Comparison of ENCODE assay signal across 16 cellular contexts in the genomic region with DNA sequence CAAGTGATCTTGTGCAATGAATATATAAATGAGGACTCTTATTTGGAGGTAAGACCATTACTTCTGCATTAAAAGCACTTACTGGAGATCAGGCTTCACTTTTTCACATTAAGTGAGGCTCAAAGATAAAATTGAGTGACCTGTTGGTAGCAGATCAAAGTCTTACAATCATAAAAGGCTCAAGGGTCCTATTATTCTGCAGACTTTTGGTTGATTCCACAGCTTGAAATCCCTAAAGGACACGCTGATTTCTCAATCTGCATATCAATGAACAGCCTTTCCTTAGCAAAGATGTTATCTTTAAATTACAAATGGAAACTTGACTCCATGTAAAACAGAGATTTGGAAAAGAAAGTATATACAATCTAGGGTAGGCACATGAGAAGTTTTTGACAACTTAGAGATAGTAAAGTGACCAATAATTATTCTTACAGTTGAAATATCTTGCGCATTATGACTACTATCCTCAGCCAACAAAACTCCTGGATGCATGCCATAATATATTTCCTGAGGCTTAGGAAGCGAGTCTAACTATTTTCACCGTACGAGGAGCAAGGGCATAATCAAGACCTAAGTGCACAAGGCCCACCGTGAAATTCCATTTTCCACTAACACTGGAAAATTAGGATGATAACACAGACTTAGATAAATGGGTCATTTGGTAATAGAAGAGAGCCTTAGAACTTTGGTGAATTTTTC.
DNase-seq lines count a peak whose midpoint lies in the region; ATAC-seq and TF ChIP-seq lines count a peak whose summit lies in the region.
"Had no signal": no experiment of that assay in that cellular context is flagged by ENCODE, and none has a peak within 500 bp of the region (broad histone marks: within the 10 kb centered on the region; RNA-seq: fewer than 3 reads in every experiment).

No MANE protein-coding gene starts in this region.

- no peak overlapping the region for H3K27ac Mint-ChIP-seq in WTC11
- H3K27ac Mint-ChIP-seq: B cell had no signal

- H3K9ac ChIP-seq in HUES6 (ENCODE audit: low read length), result no peak overlapping the region

- intact Hi-C loops in A673 (cut with micrococcal nuclease; ENCODE audit: unreplicated experiment), result no loop called here
- intact Hi-C loops in Right ventricle myocardium inferior (cut with DNase I), result no loop called here

- H3K4me1 ChIP-seq in A673 (ENCODE audit: insufficient read depth, low read length, poor library complexity, severe bottlenecking) (no peaks in the 10 kb centered on the region), HUES6 (ENCODE audit: control insufficient read depth, insufficient read depth, low read length) (peaks cover 26% of the 10 kb centered on the region), suprapubic skin (no peaks in the 10 kb centered on the region)
- H3K4me1 ChIP-seq: Caco-2 had no signal

- peaks cover 59% of the 10 kb centered on the region for H3K4me1 Mint-ChIP-seq in WTC11
- H3K4me1 Mint-ChIP-seq: B cell had no signal

- no peak for TF ChIP-seq CTCF in A673 (conservative IDR thresholded peaks at IDR 0.05; ENCODE audit: low read depth, low read length)
- TF ChIP-seq CTCF in WTC11 (IDR thresholded peaks at IDR 0.05), result no peak
- no peak for TF ChIP-seq CTCF in fibroblast of the aortic adventitia (IDR thresholded peaks at IDR 0.05; ENCODE audit: insufficient read depth, low read length)
- TF ChIP-seq CTCF in suprapubic skin (IDR thresholded peaks at IDR 0.05), result no peak

- peak overlapping the region; percentile 39 for H3K4me3 Mint-ChIP-seq in WTC11
- H3K4me3 Mint-ChIP-seq: B cell had no signal

- no peak overlapping the region for H3K4me3 ChIP-seq in A673 (ENCODE audit: low read depth, low read length, poor library complexity, severe bottlenecking)
- H3K4me3 ChIP-seq in HUES6 (ENCODE audit: low read depth, low read length), result peak overlapping the region; percentile 33
- no peak overlapping the region for H3K4me3 ChIP-seq in fibroblast of the aortic adventitia (ENCODE audit: low read depth, low read length)
- no peak overlapping the region for H3K4me3 ChIP-seq in suprapubic skin
- H3K4me3 ChIP-seq: SJSA1 had no signal

- H3K27me3 ChIP-seq in A673 (replicated peaks; ENCODE audit: insufficient read depth, low read depth, low read length, poor library complexity), result no peaks in the 10 kb centered on the region
- peaks cover 5% of the 10 kb centered on the region; the same call in 1 of the 2 replicates for H3K27me3 ChIP-seq in HUES6 (ENCODE audit: control insufficient read depth, insufficient read depth, low read length)
- no peaks in the 10 kb centered on the region for H3K27me3 ChIP-seq in suprapubic skin
- H3K27me3 ChIP-seq: SJSA1 had no signal

- H3K27ac ChIP-seq in A673 (ENCODE audit: low read depth, low read length, poor library complexity, severe bottlenecking) (no peak overlapping the region), HUES6 (ENCODE audit: low read depth, low read length) (0 out of 2 replicates have a peak overlapping the region, but pooled peaks have one; percentile 22), suprapubic skin (no peak overlapping the region)
- H3K27ac ChIP-seq: 22Rv1, SJSA1 had no signal

- POLR2A ChIA-PET in A673 (lab: Charles Lee; ENCODE audit: low non-redundant PET) (no interaction called here), WTC11 (lab: Charles Lee) (no interaction called here)

- CTCF ChIA-PET in A673 (lab: Charles Lee), result no interaction called here
- CTCF ChIA-PET in WTC11 (lab: Charles Lee), result no interaction called here

- H3K36me3 ChIP-seq in A673 (ENCODE audit: insufficient read depth, low read length, poor library complexity, severe bottlenecking) (no peaks in the 10 kb centered on the region), HUES6 (ENCODE audit: control insufficient read depth, insufficient read depth, low read length) (no peaks in the 10 kb centered on the region), suprapubic skin (no peaks in the 10 kb centered on the region)
- H3K36me3 ChIP-seq: SJSA1 had no signal

- WGBS in suprapubic skin, result 51% methylated on average over 6 of the region's 6 CpGs

- DNase-seq in A673 (ENCODE audit: low spot score) (peak; percentile 35), WTC11 (ENCODE audit: low spot score) (no peak), fibroblast of the aortic adventitia (ENCODE audit: low read depth) (peak; percentile 4), suprapubic skin (ENCODE audit: low spot score in 2 of 2) (no peak), kidney glomerular epithelial cell (lab: John Stamatoyannopoulos, UW) (no peak), Right ventricle myocardium inferior (ENCODE audit: missing footprints) (no peak)
- no peak for DNase-seq in NK-92 treated with Interleukin-12 subunit alpha and Interleukin-12 subunit beta, amount 100 ng/mL, for 24 hours (lab: John Stamatoyannopoulos, UW)
- DNase-seq: Caco-2, DMS153, EL, HCEC 1CT, NCI-H526 had no signal

- H3K9me3 ChIP-seq in A673 (ENCODE audit: low read depth, low read length, poor library complexity, severe bottlenecking) (no peaks in the 10 kb centered on the region), HUES6 (ENCODE audit: control insufficient read depth, insufficient read depth, low read depth, low read length) (peaks cover 6% of the 10 kb centered on the region), suprapubic skin (no peaks in the 10 kb centered on the region)
- H3K9me3 ChIP-seq: Caco-2, SJSA1 had no signal

- TF ChIP-seq EP300 in suprapubic skin (IDR thresholded peaks at IDR 0.05), result no peak

- peak; percentile 76 for ATAC-seq in WTC11
- ATAC-seq in Right ventricle myocardium inferior, result no peak

- TF ChIP-seq POLR2A in suprapubic skin (IDR thresholded peaks at IDR 0.05), result no peak

- no TSS peak for BruUV-seq in A673 (replicated peaks; lab: Mats Ljungman, UMichigan)

- peaks cover 23% of the 10 kb centered on the region for H3K9me3 Mint-ChIP-seq in WTC11

- H3K27me3 Mint-ChIP-seq in WTC11 (ENCODE audit: low read depth), result peaks cover 60% of the 10 kb centered on the region
- H3K27me3 Mint-ChIP-seq: B cell had no signal

- H3K36me3 Mint-ChIP-seq in WTC11, result peaks cover 19% of the 10 kb centered on the region

TF ChIP-seq in WTC11, 78 proteins besides CTCF, POLR2A, EP300 and RAD21:
- TF ChIP-seq ESRRA (CRISPR knock-in tag; IDR thresholded peaks at IDR 0.05; ENCODE audit: borderline replicate concordance), result no peak
- TF ChIP-seq, protein P1, sequence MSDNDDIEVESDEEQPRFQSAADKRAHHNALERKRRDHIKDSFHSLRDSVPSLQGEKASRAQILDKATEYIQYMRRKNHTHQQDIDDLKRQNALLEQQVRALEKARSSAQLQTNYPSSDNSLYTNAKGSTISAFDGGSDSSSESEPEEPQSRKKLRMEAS (CRISPR knock-in tag; IDR thresholded peaks at IDR 0.05), result 0 out of 2 replicates have a peak, but pooled peaks have one; percentile 14

Comparison
In these comparisons a context has a peak if more than half of its experiments do, and no peak if none do; other contexts are left out.
1. DNase-seq: peak in A673 (single experiment) and fibroblast of the aortic adventitia (single experiment); none in WTC11 (single experiment), suprapubic skin (0 of 2), kidney glomerular epithelial cell (single experiment), Right ventricle myocardium inferior (single experiment) and NK-92 treated with Interleukin-12 subunit alpha and Interleukin-12 subunit beta, amount 100 ng/mL, for 24 hours (single experiment).